In the genomic region with DNA sequence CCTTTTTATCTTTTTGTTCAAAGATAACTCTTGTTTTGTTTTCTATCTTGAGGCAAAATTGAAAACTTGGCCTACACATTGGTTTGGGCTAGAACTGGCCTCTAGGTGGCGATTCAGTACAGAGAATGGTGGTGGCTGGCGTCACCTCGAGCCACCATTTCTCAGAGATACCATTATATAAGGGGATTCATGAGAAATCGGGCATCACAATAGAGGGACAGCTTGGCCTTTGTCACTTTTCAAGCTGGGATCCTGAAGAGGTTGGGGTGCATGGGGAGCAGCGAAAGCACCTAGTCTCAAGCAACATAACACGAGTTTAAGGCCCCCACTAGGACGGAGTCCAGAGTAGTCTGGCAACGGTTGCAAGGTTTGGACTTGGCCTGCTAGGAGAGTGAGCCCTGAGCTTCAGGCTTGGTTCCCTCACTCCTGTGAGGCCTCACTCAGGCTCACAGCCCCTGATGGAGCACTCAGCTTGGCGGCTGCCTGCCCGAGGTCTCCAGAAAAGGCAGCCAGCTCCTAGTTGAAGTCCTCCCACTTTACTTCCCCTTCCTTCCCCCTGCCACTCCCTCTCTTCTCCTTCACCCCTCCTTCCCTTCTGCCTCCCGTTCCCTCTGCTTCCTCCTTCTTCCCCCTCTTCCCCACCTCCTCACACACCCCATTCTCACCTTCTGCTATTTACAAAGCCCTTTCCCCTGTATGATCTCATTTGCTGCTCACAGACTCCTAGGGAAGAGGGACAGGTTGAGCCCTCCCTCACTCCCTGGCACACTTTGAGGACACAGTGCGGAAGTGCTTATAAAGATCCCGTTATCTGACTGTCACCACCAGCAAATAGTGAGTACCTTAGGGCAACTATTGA, we compare ENCODE assay signal across 7 cellular contexts.
DNase-seq lines count a peak whose midpoint lies in the region; ATAC-seq and TF ChIP-seq lines count a peak whose summit lies in the region.

No MANE protein-coding gene starts in this region.

- peaks cover 23% of the 10 kb centered on the region for H3K4me1 Mint-ChIP-seq in T-helper 2 cell treated with Interferon-gamma antibody and Interleukin-4, amounts not matched to agents 5 μg/mL and 100 μg/mL, for 36 hours (ENCODE audit: low read depth)

- H3K4me3 ChIP-seq in GM12864 (ENCODE audit: low read depth, low read length) (no peak overlapping the region), astrocyte of the cerebellum (ENCODE audit: low read depth, low read length) (no peak overlapping the region), hepatocyte (no peak overlapping the region), gastrocnemius medialis (peak overlapping the region in 1 of 4 donors; percentile 23)

- no peaks in the 10 kb centered on the region for H3K36me3 Mint-ChIP-seq in T-helper 2 cell treated with Interferon-gamma antibody and Interleukin-4, amounts not matched to agents 5 μg/mL and 100 μg/mL, for 36 hours (ENCODE audit: low read depth)

- no peak overlapping the region for H3K4me3 Mint-ChIP-seq in T-helper 2 cell treated with Interferon-gamma antibody and Interleukin-4, amounts not matched to agents 5 μg/mL and 100 μg/mL, for 36 hours

- WGBS in hepatocyte (ENCODE audit: low lambda C conversion rate, missing lambda C conversion rate), result 41% methylated on average over 12 of the region's 13 CpGs

- peak; percentile 29 for DNase-seq in GM12864 (ENCODE audit: low read depth)
- DNase-seq in NCI-H1436 (lab: John Stamatoyannopoulos, UW), result peak; percentile 64
- DNase-seq in T-helper 2 cell treated with Interferon-gamma antibody and Interleukin-4, amounts not matched to agents 5 μg/mL and 100 μg/mL, for 36 hours (ENCODE audit: low spot score), result peak; percentile 25
- peak; percentile 49 for DNase-seq in astrocyte of the cerebellum (ENCODE audit: low read depth)
- DNase-seq in hepatocyte (ENCODE audit: low spot score), result peak; percentile 83
- DNase-seq in gastrocnemius medialis, result peak; percentile 14 to 36

- H3K79me2 ChIP-seq in hepatocyte, result no peaks in the 10 kb centered on the region

- H3K4me2 ChIP-seq in hepatocyte, result no peak overlapping the region

- in situ Hi-C loops in astrocyte of the cerebellum (cut with HindIII; ENCODE audit: low sequenced_read_pairs), result no loop called here
- in situ Hi-C loops in gastrocnemius medialis (cut with MboI; ENCODE audit: low sequenced_read_pairs in 4 of 4), result loop anchor here (5.0 to 25.0 kb wide), 5 partner anchors 321 to 546 kb away; no protein-coding TSS in a partner anchor

- ATAC-seq in HG02571 (IDR thresholded peaks at IDR 0.05; ENCODE audit: unreplicated experiment), result peak; percentile 81
- peak; percentile 56 to 79 for ATAC-seq in gastrocnemius medialis

- no peaks in the 10 kb centered on the region for H4K20me1 ChIP-seq in hepatocyte (ENCODE audit: insufficient read depth, poor library complexity, severe bottlenecking)

- no peaks in the 10 kb centered on the region for H3K27me3 Mint-ChIP-seq in T-helper 2 cell treated with Interferon-gamma antibody and Interleukin-4, amounts not matched to agents 5 μg/mL and 100 μg/mL, for 36 hours (ENCODE audit: low read depth)

- H3K27ac ChIP-seq in hepatocyte (peak overlapping the region; percentile 9), gastrocnemius medialis (no peak overlapping the region)

- H3K4me1 ChIP-seq in hepatocyte (ENCODE audit: insufficient read depth), result peaks cover 5% of the 10 kb centered on the region
- peaks cover 13 to 16% of the 10 kb centered on the region in 2 donors for H3K4me1 ChIP-seq in gastrocnemius medialis

- peak overlapping the region; percentile 6 for H2AFZ ChIP-seq in hepatocyte

- H3K36me3 ChIP-seq in hepatocyte (replicated peaks; ENCODE audit: insufficient read depth, low read depth) (no peaks in the 10 kb centered on the region), gastrocnemius medialis (no peaks in the 10 kb centered on the region)

- TF ChIP-seq POLR2A in gastrocnemius medialis (IDR thresholded peaks at IDR 0.05), result no peak

- H3K9me3 Mint-ChIP-seq in T-helper 2 cell treated with Interferon-gamma antibody and Interleukin-4, amounts not matched to agents 5 μg/mL and 100 μg/mL, for 36 hours, result no peaks in the 10 kb centered on the region

- H3K9me3 ChIP-seq in hepatocyte (ENCODE audit: low read depth) (no peaks in the 10 kb centered on the region), gastrocnemius medialis (no peaks in the 10 kb centered on the region)

- TF ChIP-seq CTCF in GM12864 (IDR thresholded peaks at IDR 0.05; ENCODE audit: low read depth, low read length, missing control alignments), result peak; percentile 77
- TF ChIP-seq CTCF in astrocyte of the cerebellum (IDR thresholded peaks at IDR 0.05; ENCODE audit: low read depth, low read length, missing control alignments), result peak; percentile 85
- TF ChIP-seq CTCF in hepatocyte (IDR thresholded peaks at IDR 0.05; ENCODE audit: poor library complexity), result peak; percentile 94
- peak; percentile 58 to 79 (median 71) for TF ChIP-seq CTCF in gastrocnemius medialis (IDR thresholded peaks at IDR 0.05 in 4 of 5, conservative IDR thresholded peaks at IDR 0.05 in 1 of 5)

- H3K27me3 ChIP-seq in hepatocyte (no peaks in the 10 kb centered on the region), gastrocnemius medialis (no peaks in the 10 kb centered on the region)

- intact Hi-C loops in gastrocnemius medialis (cut with DNase I; ENCODE audit: low total_unique reads), result loop anchor here (1.0 kb wide), 1 partner anchor 537 kb away; no protein-coding TSS in a partner anchor

- H3K9me2 ChIP-seq in hepatocyte (replicated peaks; ENCODE audit: insufficient read depth), result no peaks in the 10 kb centered on the region

- H3K27ac Mint-ChIP-seq in T-helper 2 cell treated with Interferon-gamma antibody and Interleukin-4, amounts not matched to agents 5 μg/mL and 100 μg/mL, for 36 hours, result no peak overlapping the region

Comparison
In these comparisons a context has a peak if more than half of its experiments do, and no peak if none do; other contexts are left out.
1. DNase-seq: peak in every context shown above with its lines; median percentile 83 in hepatocyte; 64 in NCI-H1436; 49 in astrocyte of the cerebellum; 29 in GM12864; 25 in T-helper 2 cell treated with Interferon-gamma antibody and Interleukin-4, amounts not matched to agents 5 μg/mL and 100 μg/mL, for 36 hours; 25 in gastrocnemius medialis.